Comparison of ENCODE assay signal across 1 cellular context in genomic region chr6:136862662-136863061, GRCh38.
TF ChIP-seq lines count a peak whose summit lies in the region.

No MANE protein-coding gene starts in this region.

TF ChIP-seq in SK-N-SH treated with all-trans-retinoic acid at 6 μM for 48 hours, 23 proteins besides CTCF, POLR2A, EP300 and RAD21:
- TF ChIP-seq BACH2 (CRISPR knock-in tag; IDR thresholded peaks at IDR 0.05; ENCODE audit: borderline replicate concordance) (no peak), POU6F1 (CRISPR knock-in tag; IDR thresholded peaks at IDR 0.05; ENCODE audit: borderline replicate concordance, low read depth) (no peak), ZNF565 (CRISPR knock-in tag; conservative IDR thresholded peaks at IDR 0.05; ENCODE audit: low read depth) (no peak), TCF4 (CRISPR knock-in tag; IDR thresholded peaks at IDR 0.05; ENCODE audit: borderline replicate concordance) (no peak), ZC3H10 (CRISPR knock-in tag; IDR thresholded peaks at IDR 0.05) (no peak), ISL1 (CRISPR knock-in tag; IDR thresholded peaks at IDR 0.05) (no peak), PATZ1 (CRISPR knock-in tag; IDR thresholded peaks at IDR 0.05; ENCODE audit: borderline replicate concordance) (no peak), RARB (CRISPR knock-in tag; IDR thresholded peaks at IDR 0.05) (no peak), ESRRG (CRISPR knock-in tag; IDR thresholded peaks at IDR 0.05) (no peak), ZFP30 (CRISPR knock-in tag; IDR thresholded peaks at IDR 0.05) (no peak), SNAI2 (CRISPR knock-in tag; IDR thresholded peaks at IDR 0.05) (no peak), ZNF70 (CRISPR knock-in tag; IDR thresholded peaks at IDR 0.05) (no peak), GLIS3 (CRISPR knock-in tag; IDR thresholded peaks at IDR 0.05) (no peak)
